Comparison of ENCODE assay signal across 1 cellular context in genomic region chr17:21034350-21035235, GRCh38.
TF ChIP-seq lines count a peak whose summit lies in the region.

No MANE protein-coding gene starts in this region.

TF ChIP-seq in GM12878, 131 proteins besides CTCF, POLR2A, EP300 and RAD21 (continued from another document):
- TF ChIP-seq CUX1 (IDR thresholded peaks at IDR 0.05; ENCODE audit: insufficient replicate concordance, low read depth, low read length) (no peak), SPI1 (IDR thresholded peaks at IDR 0.05; ENCODE audit: borderline replicate concordance, insufficient read depth, low read depth, low read length) (peak; percentile 41; the same call in 1 of the 2 replicates), IKZF1 (conservative IDR thresholded peaks at IDR 0.05) (peak; percentile 68), CEBPB (IDR thresholded peaks at IDR 0.05; ENCODE audit: borderline replicate concordance in 1 of 2, low read depth in 2 of 2, low read length in 2 of 2) (peak; percentile 42 to 59; a peak in 1 of 4 replicates), MTA2 (IDR thresholded peaks at IDR 0.05; ENCODE audit: low read depth) (0 out of 2 replicates have a peak, but pooled peaks have one; percentile 19), GABPA (IDR thresholded peaks at IDR 0.05; ENCODE audit: low read depth) (0 out of 2 replicates have a peak, but pooled peaks have one; percentile 30), FOS (IDR thresholded peaks at IDR 0.05; ENCODE audit: borderline replicate concordance, extremely low read depth, insufficient read length) (no peak), TBL1XR1 (IDR thresholded peaks at IDR 0.05; ENCODE audit: low read depth, low read length) (peak; percentile 79; the same call in 1 of the 2 replicates), ZSCAN29 (IDR thresholded peaks at IDR 0.05) (no peak), CBFB (IDR thresholded peaks at IDR 0.05; ENCODE audit: low read depth) (peak; percentile 93), RELA (IDR thresholded peaks at IDR 0.05; ENCODE audit: borderline replicate concordance, partially characterized antibody) (no peak), SMAD1 (IDR thresholded peaks at IDR 0.05; ENCODE audit: low read depth, partially characterized antibody) (no peak), JUNB (IDR thresholded peaks at IDR 0.05) (0 out of 2 replicates have a peak, but pooled peaks have one; percentile 13), RFX5 (IDR thresholded peaks at IDR 0.05; ENCODE audit: low read depth, low read length) (no peak), EED (IDR thresholded peaks at IDR 0.05; ENCODE audit: low read depth) (peak; percentile 73), TARDBP (IDR thresholded peaks at IDR 0.05; ENCODE audit: borderline replicate concordance) (no peak), CREB1 (IDR thresholded peaks at IDR 0.05; ENCODE audit: low read depth) (0 out of 2 replicates have a peak, but pooled peaks have one; percentile 43), WRNIP1 (IDR thresholded peaks at IDR 0.05; ENCODE audit: borderline replicate concordance, low read depth, low read length) (no peak), POLR2AphosphoS5 (IDR thresholded peaks at IDR 0.05; ENCODE audit: low read length) (peak; percentile 54; the same call in 1 of the 2 replicates), NBN (IDR thresholded peaks at IDR 0.05) (no peak), NR2F1 (conservative IDR thresholded peaks at IDR 0.05) (no peak), SMAD5 (IDR thresholded peaks at IDR 0.05; ENCODE audit: low read depth) (no peak), GATAD2B (conservative IDR thresholded peaks at IDR 0.05; ENCODE audit: low read depth) (peak; percentile 14; the same call in 1 of the 2 replicates)
- TF ChIP-seq, protein P1, sequence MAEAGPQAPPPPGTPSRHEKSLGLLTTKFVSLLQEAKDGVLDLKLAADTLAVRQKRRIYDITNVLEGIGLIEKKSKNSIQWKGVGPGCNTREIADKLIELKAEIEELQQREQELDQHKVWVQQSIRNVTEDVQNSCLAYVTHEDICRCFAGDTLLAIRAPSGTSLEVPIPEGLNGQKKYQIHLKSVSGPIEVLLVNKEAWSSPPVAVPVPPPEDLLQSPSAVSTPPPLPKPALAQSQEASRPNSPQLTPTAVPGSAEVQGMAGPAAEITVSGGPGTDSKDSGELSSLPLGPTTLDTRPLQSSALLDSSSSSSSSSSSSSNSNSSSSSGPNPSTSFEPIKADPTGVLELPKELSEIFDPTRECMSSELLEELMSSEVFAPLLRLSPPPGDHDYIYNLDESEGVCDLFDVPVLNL (IDR thresholded peaks at IDR 0.05; ENCODE audit: low read depth, low read length), result no peak
